Comparison of ENCODE assay signal across 17 cellular contexts in genomic region chr4:150007512-150007911, GRCh38.
DNase-seq lines count a peak whose midpoint lies in the region; TF ChIP-seq lines count a peak whose summit lies in the region.
"Had no signal": no experiment of that assay in that cellular context is flagged by ENCODE, and none has a peak within 500 bp of the region (broad histone marks: within the 10 kb centered on the region; RNA-seq: fewer than 3 reads in every experiment).

No MANE protein-coding gene starts in this region.

- H3K9me3 ChIP-seq in left ventricle myocardium inferior (replicated peaks) (no peaks in the 10 kb centered on the region), SK-N-SH (no peaks in the 10 kb centered on the region)
- H3K9me3 ChIP-seq: spleen, suprapubic skin had no signal

- H3K79me2 ChIP-seq in SK-N-SH (ENCODE audit: insufficient read depth) = no peaks in the 10 kb centered on the region

- no peak overlapping the region for H3K4me2 ChIP-seq in SK-N-SH

- POLR2A ChIA-PET in SK-N-SH (lab: Yijun Ruan, JAX) = no interaction called here

- no peak for TF ChIP-seq POLR2A in lower leg skin (IDR thresholded peaks at IDR 0.05)

- no peak overlapping the region for H3K9ac ChIP-seq in SK-N-SH

- H3K36me3 ChIP-seq in left ventricle myocardium inferior (no peaks in the 10 kb centered on the region), SK-N-SH (replicated peaks in 1 of 2; ENCODE audit: control insufficient read depth in 1 of 2, insufficient read depth in 2 of 2, low read length in 1 of 2) (no peaks in the 10 kb centered on the region)
- H3K36me3 ChIP-seq: spleen, suprapubic skin had no signal

- H3K27ac ChIP-seq in left ventricle myocardium inferior (replicated peaks) = peak overlapping the region; percentile 63
- H3K27ac ChIP-seq in SK-N-SH (ENCODE audit: low read depth in 2 of 2, low read length in 1 of 2) = peak overlapping the region; percentile 59 to 86; a peak in 3 of 4 replicates
- H3K27ac ChIP-seq: HL-60, spleen, suprapubic skin had no signal

- H3K27me3 ChIP-seq in left ventricle myocardium inferior (ENCODE audit: low read depth) = no peaks in the 10 kb centered on the region
- no peaks in the 10 kb centered on the region for H3K27me3 ChIP-seq in SK-N-SH (ENCODE audit: insufficient read depth)
- H3K27me3 ChIP-seq: suprapubic skin had no signal

- TF ChIP-seq RAD21 in SK-N-SH (IDR thresholded peaks at IDR 0.05; ENCODE audit: low read length) = no peak

- peaks cover 16% of the 10 kb centered on the region for H3F3A ChIP-seq in SK-N-SH (replicated peaks; ENCODE audit: insufficient read depth)

- DNase-seq in left ventricle myocardium inferior (no peak), cardiac septum (ENCODE audit: low spot score) (no peak), SK-N-SH (no peak), iris pigment epithelial cell (ENCODE audit: low read depth) (peak; percentile 60), lower leg skin (ENCODE audit: low spot score in 2 of 2) (no peak), CD1c-positive myeloid dendritic cell (ENCODE audit: extremely low spot score) (no peak)
- DNase-seq in activated naive CD4-positive, alpha-beta T cell treated with Interleukin-2 at 50 U/mL for 16 hours = no peak
- no peak for DNase-seq in effector CD4-positive, alpha-beta T cell
- DNase-seq: activated effector memory CD4-positive, alpha-beta T cell treated with anti-CD3 and anti-CD28 coated beads, Interleukin-2, amount 50 U/mL, for 16 hours; caudate nucleus; DMS 273 treated with DMSO at 0.1 percent for 48 hours; MM.1S; nucleus accumbens; spleen had no signal

- no peaks in the 10 kb centered on the region for H4K20me1 ChIP-seq in SK-N-SH (ENCODE audit: insufficient read depth)

- CTCF ChIA-PET in SK-N-SH (lab: Yijun Ruan, JAX) = interaction anchor here (1.0 to 15.4 kb wide), 6 partner anchors 17 to 860 kb away, joined by 3 to 197 read pairs (median 8); no protein-coding TSS in a partner anchor

- intact Hi-C loops in left ventricle myocardium inferior (cut with micrococcal nuclease) = no loop called here
- intact Hi-C loops in cardiac septum (cut with DNase I) = loop anchor here (5.0 to 10.0 kb wide), 2 partner anchors 70 to 857 kb away; partner anchors contain the start of gene DCLK2
- intact Hi-C loops in lower leg skin (cut with DNase I; ENCODE audit: low total_unique reads) = no loop called here

- TF ChIP-seq CTCF in left ventricle myocardium inferior (IDR thresholded peaks at IDR 0.05; ENCODE audit: borderline replicate concordance) (no peak), SK-N-SH (IDR thresholded peaks at IDR 0.05) (no peak), lower leg skin (IDR thresholded peaks at IDR 0.05) (no peak)

- no peak overlapping the region for H3K4me3 ChIP-seq in left ventricle myocardium inferior
- H3K4me3 ChIP-seq in SK-N-SH (ENCODE audit: low read depth in 2 of 2, low read length in 1 of 2) = no peak overlapping the region
- no peak overlapping the region for H3K4me3 ChIP-seq in lower leg skin (ENCODE audit: low read depth, poor library complexity, severe bottlenecking)
- H3K4me3 ChIP-seq: lung, spleen, suprapubic skin had no signal

- no peak overlapping the region for H2AFZ ChIP-seq in SK-N-SH (ENCODE audit: low read depth)

- H3K9me2 ChIP-seq in SK-N-SH = no peaks in the 10 kb centered on the region

- TF ChIP-seq EP300 in SK-N-SH (IDR thresholded peaks at IDR 0.05; ENCODE audit: borderline replicate concordance in 1 of 2, low read depth in 1 of 2, low read length in 1 of 2) = no peak

- peaks cover 49% of the 10 kb centered on the region for H3K4me1 ChIP-seq in left ventricle myocardium inferior
- H3K4me1 ChIP-seq in SK-N-SH (ENCODE audit: control insufficient read depth in 1 of 2, insufficient read depth in 2 of 2, low read depth in 1 of 2, low read length in 1 of 2) = peaks cover 11 to 49% of the 10 kb centered on the region in 2 experiments
- H3K4me1 ChIP-seq: suprapubic skin had no signal

- 55% methylated on average over 3 of the region's 3 CpGs for WGBS in SK-N-SH (ENCODE audit: low lambda C conversion rate)
- WGBS in lower leg skin, 2 donors = 74 to 77% methylated on average over 3 of the region's 3 CpGs

TF ChIP-seq in SK-N-SH, 30 proteins besides CTCF, POLR2A, EP300 and RAD21:
- no peak for TF ChIP-seq NFIC (IDR thresholded peaks at IDR 0.05; ENCODE audit: borderline replicate concordance)
- TF ChIP-seq TAF1 (IDR thresholded peaks at IDR 0.05; ENCODE audit: borderline replicate concordance, low read depth, low read length) = no peak
- no peak for TF ChIP-seq GABPA (IDR thresholded peaks at IDR 0.05; ENCODE audit: low read depth)
- no peak for TF ChIP-seq SIN3A (IDR thresholded peaks at IDR 0.05; ENCODE audit: borderline replicate concordance, low read depth, low read length)
- TF ChIP-seq RCOR1 (IDR thresholded peaks at IDR 0.05; ENCODE audit: low read length) = no peak
- no peak for TF ChIP-seq USF2 (IDR thresholded peaks at IDR 0.05; ENCODE audit: borderline replicate concordance, low read depth, low read length)
- TF ChIP-seq FOSL2 (IDR thresholded peaks at IDR 0.05; ENCODE audit: borderline replicate concordance, low read depth) = no peak
- no peak for TF ChIP-seq NRF1 (IDR thresholded peaks at IDR 0.05; ENCODE audit: low read depth, low read length)
- TF ChIP-seq TEAD4 (IDR thresholded peaks at IDR 0.05; ENCODE audit: borderline replicate concordance, insufficient read depth) = no peak
- TF ChIP-seq, protein P1, sequence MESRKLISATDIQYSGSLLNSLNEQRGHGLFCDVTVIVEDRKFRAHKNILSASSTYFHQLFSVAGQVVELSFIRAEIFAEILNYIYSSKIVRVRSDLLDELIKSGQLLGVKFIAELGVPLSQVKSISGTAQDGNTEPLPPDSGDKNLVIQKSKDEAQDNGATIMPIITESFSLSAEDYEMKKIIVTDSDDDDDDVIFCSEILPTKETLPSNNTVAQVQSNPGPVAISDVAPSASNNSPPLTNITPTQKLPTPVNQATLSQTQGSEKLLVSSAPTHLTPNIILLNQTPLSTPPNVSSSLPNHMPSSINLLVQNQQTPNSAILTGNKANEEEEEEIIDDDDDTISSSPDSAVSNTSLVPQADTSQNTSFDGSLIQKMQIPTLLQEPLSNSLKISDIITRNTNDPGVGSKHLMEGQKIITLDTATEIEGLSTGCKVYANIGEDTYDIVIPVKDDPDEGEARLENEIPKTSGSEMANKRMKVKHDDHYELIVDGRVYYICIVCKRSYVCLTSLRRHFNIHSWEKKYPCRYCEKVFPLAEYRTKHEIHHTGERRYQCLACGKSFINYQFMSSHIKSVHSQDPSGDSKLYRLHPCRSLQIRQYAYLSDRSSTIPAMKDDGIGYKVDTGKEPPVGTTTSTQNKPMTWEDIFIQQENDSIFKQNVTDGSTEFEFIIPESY (IDR thresholded peaks at IDR 0.05; ENCODE audit: borderline replicate concordance, low read depth) = no peak
- TF ChIP-seq PBX3 (IDR thresholded peaks at IDR 0.05) = no peak
- no peak for TF ChIP-seq RFX5 (IDR thresholded peaks at IDR 0.05; ENCODE audit: low read length)
